2 cellular contexts compared by ENCODE assay signal in the genomic region with DNA sequence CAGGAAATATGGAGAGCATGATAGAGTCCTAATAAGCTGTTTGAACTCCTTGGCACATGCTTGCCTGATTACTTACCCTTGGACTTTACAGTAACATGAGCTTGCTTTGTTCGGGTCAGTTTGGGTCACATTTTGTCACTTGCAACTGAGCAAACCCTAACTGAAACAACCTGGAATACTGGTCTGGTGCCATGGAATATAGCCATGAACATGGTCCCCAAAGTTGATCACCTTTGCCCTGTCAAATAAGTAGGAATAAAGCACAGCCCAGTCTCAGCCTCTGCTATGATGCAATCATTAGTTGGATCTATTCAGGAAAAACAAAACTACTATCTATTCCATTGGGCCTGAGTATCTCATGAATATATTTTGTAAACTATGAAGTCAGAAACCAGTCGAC.
TF ChIP-seq lines count a peak whose summit lies in the region.

No MANE protein-coding gene starts in this region.

TF ChIP-seq in GM23338, 12 proteins besides CTCF, POLR2A, EP300 and RAD21 (continued from another document):
- no peak for TF ChIP-seq EZH2phosphoT487 (IDR thresholded peaks at IDR 0.05; ENCODE audit: unreplicated experiment)
- TF ChIP-seq POLR2AphosphoS5 (IDR thresholded peaks at IDR 0.05; ENCODE audit: low read depth), result no peak
- TF ChIP-seq, protein P1, sequence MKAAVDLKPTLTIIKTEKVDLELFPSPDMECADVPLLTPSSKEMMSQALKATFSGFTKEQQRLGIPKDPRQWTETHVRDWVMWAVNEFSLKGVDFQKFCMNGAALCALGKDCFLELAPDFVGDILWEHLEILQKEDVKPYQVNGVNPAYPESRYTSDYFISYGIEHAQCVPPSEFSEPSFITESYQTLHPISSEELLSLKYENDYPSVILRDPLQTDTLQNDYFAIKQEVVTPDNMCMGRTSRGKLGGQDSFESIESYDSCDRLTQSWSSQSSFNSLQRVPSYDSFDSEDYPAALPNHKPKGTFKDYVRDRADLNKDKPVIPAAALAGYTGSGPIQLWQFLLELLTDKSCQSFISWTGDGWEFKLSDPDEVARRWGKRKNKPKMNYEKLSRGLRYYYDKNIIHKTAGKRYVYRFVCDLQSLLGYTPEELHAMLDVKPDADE (IDR thresholded peaks at IDR 0.05), result no peak
- TF ChIP-seq NANOG (IDR thresholded peaks at IDR 0.05; ENCODE audit: borderline replicate concordance), result no peak
- no peak for TF ChIP-seq ZNF114 (CRISPR knock-in tag; IDR thresholded peaks at IDR 0.05)
- TF ChIP-seq ZNF331 (CRISPR knock-in tag; IDR thresholded peaks at IDR 0.05; ENCODE audit: low read depth), result no peak
- no peak for TF ChIP-seq EZH2 (IDR thresholded peaks at IDR 0.05; ENCODE audit: low read depth, unreplicated experiment)
- no peak for TF ChIP-seq CREB1 (CRISPR knock-in tag; IDR thresholded peaks at IDR 0.05; ENCODE audit: low read depth)
- TF ChIP-seq JUNB (IDR thresholded peaks at IDR 0.05; ENCODE audit: unreplicated experiment), result no peak
- TF ChIP-seq, protein P2, sequence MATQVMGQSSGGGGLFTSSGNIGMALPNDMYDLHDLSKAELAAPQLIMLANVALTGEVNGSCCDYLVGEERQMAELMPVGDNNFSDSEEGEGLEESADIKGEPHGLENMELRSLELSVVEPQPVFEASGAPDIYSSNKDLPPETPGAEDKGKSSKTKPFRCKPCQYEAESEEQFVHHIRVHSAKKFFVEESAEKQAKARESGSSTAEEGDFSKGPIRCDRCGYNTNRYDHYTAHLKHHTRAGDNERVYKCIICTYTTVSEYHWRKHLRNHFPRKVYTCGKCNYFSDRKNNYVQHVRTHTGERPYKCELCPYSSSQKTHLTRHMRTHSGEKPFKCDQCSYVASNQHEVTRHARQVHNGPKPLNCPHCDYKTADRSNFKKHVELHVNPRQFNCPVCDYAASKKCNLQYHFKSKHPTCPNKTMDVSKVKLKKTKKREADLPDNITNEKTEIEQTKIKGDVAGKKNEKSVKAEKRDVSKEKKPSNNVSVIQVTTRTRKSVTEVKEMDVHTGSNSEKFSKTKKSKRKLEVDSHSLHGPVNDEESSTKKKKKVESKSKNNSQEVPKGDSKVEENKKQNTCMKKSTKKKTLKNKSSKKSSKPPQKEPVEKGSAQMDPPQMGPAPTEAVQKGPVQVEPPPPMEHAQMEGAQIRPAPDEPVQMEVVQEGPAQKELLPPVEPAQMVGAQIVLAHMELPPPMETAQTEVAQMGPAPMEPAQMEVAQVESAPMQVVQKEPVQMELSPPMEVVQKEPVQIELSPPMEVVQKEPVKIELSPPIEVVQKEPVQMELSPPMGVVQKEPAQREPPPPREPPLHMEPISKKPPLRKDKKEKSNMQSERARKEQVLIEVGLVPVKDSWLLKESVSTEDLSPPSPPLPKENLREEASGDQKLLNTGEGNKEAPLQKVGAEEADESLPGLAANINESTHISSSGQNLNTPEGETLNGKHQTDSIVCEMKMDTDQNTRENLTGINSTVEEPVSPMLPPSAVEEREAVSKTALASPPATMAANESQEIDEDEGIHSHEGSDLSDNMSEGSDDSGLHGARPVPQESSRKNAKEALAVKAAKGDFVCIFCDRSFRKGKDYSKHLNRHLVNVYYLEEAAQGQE (IDR thresholded peaks at IDR 0.05; ENCODE audit: unreplicated experiment), result no peak

TF ChIP-seq in IMR-90, 13 proteins besides CTCF, POLR2A, EP300 and RAD21:
- TF ChIP-seq MXI1 (IDR thresholded peaks at IDR 0.05; ENCODE audit: borderline replicate concordance, low read depth, low read length), result no peak
- TF ChIP-seq MAZ (IDR thresholded peaks at IDR 0.05; ENCODE audit: borderline replicate concordance, low read depth, low read length), result no peak
- TF ChIP-seq CEBPB (IDR thresholded peaks at IDR 0.05; ENCODE audit: low read depth, low read length), result peak; percentile 70
